24 cellular contexts compared by ENCODE assay signal in genomic region chr2:236666646-236667204, GRCh38.
DNase-seq lines count a peak whose midpoint lies in the region; FAIRE-seq and TF ChIP-seq lines count a peak whose summit lies in the region.
"Had no signal": no experiment of that assay in that cellular context is flagged by ENCODE, and none has a peak within 500 bp of the region (broad histone marks: within the 10 kb centered on the region; RNA-seq: fewer than 3 reads in every experiment).

No MANE protein-coding gene starts in this region.

- H3K27ac ChIP-seq in kidney (ENCODE audit: low read depth in 2 of 2, low read length in 2 of 2) (no peak overlapping the region), trophoblast cell (ENCODE audit: low read depth, low read length) (no peak overlapping the region)
- H3K27ac ChIP-seq: SJCRH30 had no signal

- H3K4ac ChIP-seq in trophoblast cell (ENCODE audit: low read depth, low read length) = no peak overlapping the region

- no peak overlapping the region for H2AFZ ChIP-seq in trophoblast cell (ENCODE audit: insufficient read depth, low read length, poor library complexity)

- no peak overlapping the region for H3K27ac Mint-ChIP-seq in activated naive CD4-positive, alpha-beta T cell treated with anti-CD3 and anti-CD28 coated beads, Interleukin-2, amount 10 ng/mL, durations not matched to agents 7 days and 5 days

- H3K27me3 ChIP-seq in trophoblast cell (ENCODE audit: insufficient read depth, low read length) = no peaks in the 10 kb centered on the region
- H3K27me3 ChIP-seq: SJCRH30 had no signal

- H3K4me3 ChIP-seq in kidney (ENCODE audit: low read length in 2 of 2) = no peak overlapping the region
- H3K4me3 ChIP-seq in trophoblast cell (ENCODE audit: low read depth, low read length) = no peak overlapping the region
- H3K4me3 ChIP-seq: SJCRH30 had no signal

- peaks cover 2% of the 10 kb centered on the region for H3K9me3 Mint-ChIP-seq in activated naive CD4-positive, alpha-beta T cell treated with anti-CD3 and anti-CD28 coated beads, Interleukin-2, amount 10 ng/mL, durations not matched to agents 7 days and 5 days

- H3K14ac ChIP-seq in trophoblast cell (ENCODE audit: low read length) = no peak overlapping the region

- no peak overlapping the region for H4K12ac ChIP-seq in trophoblast cell (ENCODE audit: low read depth, low read length)

- WGBS in trophoblast cell (ENCODE audit: extremely low coverage, insufficient coverage, insufficient read length) = no CpG with 5 or more reads among the region's 14 CpGs

- no peak overlapping the region for H3K4me2 ChIP-seq in trophoblast cell (ENCODE audit: low read length)

- DNase-seq in activated effector memory CD4-positive, alpha-beta T cell treated with anti-CD3 and anti-CD28 coated beads, Interleukin-2, amount 50 U/mL, for 16 hours = peak; percentile 24
- no peak for DNase-seq in activated effector memory CD4-positive, alpha-beta T cell treated with Interleukin-2 at 50 U/mL for 16 hours
- DNase-seq in kidney (peak; percentile 47), trophoblast cell (no peak), NCI-H1105 treated with DMSO at 0.1 percent for 48 hours (lab: John Stamatoyannopoulos, UW) (no peak), HuH-7.5 (ENCODE audit: low spot score) (no peak)
- DNase-seq in activated naive CD4-positive, alpha-beta T cell treated with anti-CD3 and anti-CD28 coated beads, Interleukin-2, amount 10 ng/mL, durations not matched to agents 7 days and 5 days = no peak
- DNase-seq: Calu3; DMS79 treated with DMSO at 0.1 percent for 48 hours; GF-D8; Karpas-422; NCI-H1092 treated with DMSO at 0.1 percent for 48 hours; NCI-H1436 treated with DMSO at 0.1 percent for 48 hours; NCI-H187 treated with DMSO at 0.1 percent for 48 hours; NCI-H2107; NCI-H446; NCI-H524 treated with DMSO at 0.1 percent for 48 hours; NCI-H82; NK-92 treated with Interleukin-12 subunit alpha and Interleukin-12 subunit beta, amount 100 ng/mL, for 24 hours; PC-3; SJCRH30 had no signal

- peaks cover 37% of the 10 kb centered on the region for H3K79me1 ChIP-seq in trophoblast cell (ENCODE audit: low read length)

- H2BK12ac ChIP-seq in trophoblast cell (ENCODE audit: low read length) = peak overlapping the region; percentile 46

- no peaks in the 10 kb centered on the region for H3K4me1 ChIP-seq in kidney (ENCODE audit: control insufficient read depth in 1 of 2, insufficient read depth in 1 of 2, low read depth in 1 of 2, low read length in 2 of 2)
- H3K4me1 ChIP-seq in trophoblast cell (ENCODE audit: control insufficient read depth in 1 of 2, insufficient read depth in 2 of 2, low read length in 2 of 2) = peaks cover 11 to 22% of the 10 kb centered on the region in 2 experiments

- CTCF ChIA-PET in activated naive CD4-positive, alpha-beta T cell treated with anti-CD3 and anti-CD28 coated beads, Interleukin-2, amount 10 ng/mL, durations not matched to agents 7 days and 5 days (lab: Charles Lee) = no interaction called here

- FAIRE-seq in kidney (lab: Jason Lieb, UNC) = no peak
- FAIRE-seq: GM12891, GM19239, H54 had no signal

- H2AK5ac ChIP-seq in trophoblast cell (ENCODE audit: low read length) = no peak overlapping the region

- H3K4me3 Mint-ChIP-seq in activated naive CD4-positive, alpha-beta T cell treated with anti-CD3 and anti-CD28 coated beads, Interleukin-2, amount 10 ng/mL, durations not matched to agents 7 days and 5 days = no peak overlapping the region

- no peak for TF ChIP-seq CTCF in kidney (IDR thresholded peaks at IDR 0.05; ENCODE audit: borderline replicate concordance, extremely low read depth, insufficient read depth)

- peak overlapping the region; percentile 26 for H4K91ac ChIP-seq in trophoblast cell (ENCODE audit: low read depth, low read length)

- no peaks in the 10 kb centered on the region for H3K4me1 Mint-ChIP-seq in activated naive CD4-positive, alpha-beta T cell treated with anti-CD3 and anti-CD28 coated beads, Interleukin-2, amount 10 ng/mL, durations not matched to agents 7 days and 5 days

- H2BK5ac ChIP-seq in trophoblast cell (ENCODE audit: low read depth, low read length, poor library complexity) = no peak overlapping the region

- H3K23ac ChIP-seq in trophoblast cell (ENCODE audit: low read length) = no peak overlapping the region

- intact Hi-C loops in kidney (cut with DNase I) = no loop called here

- no peak overlapping the region for H3K9ac ChIP-seq in kidney (ENCODE audit: low read length in 2 of 2)
- H3K9ac ChIP-seq in trophoblast cell (ENCODE audit: low read length) = no peak overlapping the region

- no peaks in the 10 kb centered on the region for H3K79me2 ChIP-seq in trophoblast cell (ENCODE audit: control insufficient read depth, insufficient read depth, low read length, poor library complexity)

- H3K9me3 ChIP-seq in kidney (ENCODE audit: control insufficient read depth in 1 of 2, low read length in 2 of 2) (no peaks in the 10 kb centered on the region), trophoblast cell (ENCODE audit: insufficient read depth, low read depth, low read length) (peaks cover 6% of the 10 kb centered on the region)
- H3K9me3 ChIP-seq: SJCRH30 had no signal

- no peak overlapping the region for H2BK120ac ChIP-seq in trophoblast cell (ENCODE audit: insufficient read depth, low read length, poor library complexity)

- peaks cover 11% of the 10 kb centered on the region for H3K27me3 Mint-ChIP-seq in activated naive CD4-positive, alpha-beta T cell treated with anti-CD3 and anti-CD28 coated beads, Interleukin-2, amount 10 ng/mL, durations not matched to agents 7 days and 5 days

- no peak overlapping the region for H4K8ac ChIP-seq in trophoblast cell (ENCODE audit: low read depth, low read length)

- no peaks in the 10 kb centered on the region for H3K36me3 Mint-ChIP-seq in activated naive CD4-positive, alpha-beta T cell treated with anti-CD3 and anti-CD28 coated beads, Interleukin-2, amount 10 ng/mL, durations not matched to agents 7 days and 5 days

- no peak overlapping the region for H3K18ac ChIP-seq in trophoblast cell (ENCODE audit: low read length)

- H3K36me3 ChIP-seq in kidney (ENCODE audit: control insufficient read depth in 1 of 2, insufficient read depth in 2 of 2, low read length in 2 of 2) (no peaks in the 10 kb centered on the region), trophoblast cell (ENCODE audit: control insufficient read depth in 1 of 2, insufficient read depth in 2 of 2, low read length in 2 of 2) (peaks cover 0 to 3% of the 10 kb centered on the region in 2 experiments)
- H3K36me3 ChIP-seq: SJCRH30 had no signal

Comparison
In these comparisons a context has a peak if more than half of its experiments do, and no peak if none do; other contexts are left out.
1. DNase-seq: peak in activated effector memory CD4-positive, alpha-beta T cell treated with anti-CD3 and anti-CD28 coated beads, Interleukin-2, amount 50 U/mL, for 16 hours (single experiment) and kidney (single experiment); none in activated effector memory CD4-positive, alpha-beta T cell treated with Interleukin-2 at 50 U/mL for 16 hours (single experiment), trophoblast cell (0 of 2), activated naive CD4-positive, alpha-beta T cell treated with anti-CD3 and anti-CD28 coated beads, Interleukin-2, amount 10 ng/mL, durations not matched to agents 7 days and 5 days (single experiment), NCI-H1105 treated with DMSO at 0.1 percent for 48 hours (single experiment) and HuH-7.5 (single experiment).